8 cellular contexts compared by ENCODE assay signal in genomic region chr2:210072922-210073509, GRCh38.
DNase-seq lines count a peak whose midpoint lies in the region; ATAC-seq and TF ChIP-seq lines count a peak whose summit lies in the region.

No MANE protein-coding gene starts in this region.

- peak; percentile 39 for DNase-seq in EL
- peak; percentile 15 for DNase-seq in SK-N-DZ (ENCODE audit: low spot score)
- DNase-seq in foreskin melanocyte: peak; percentile 38
- DNase-seq in testis: no peak
- DNase-seq in stimulated activated naive CD8-positive, alpha-beta T cell treated with anti-CD3 and anti-CD28 coated beads, Interleukin-15, Interleukin-2, amounts not matched to agents 100 U/mL and 50 U/mL, for 24 hours: no peak
- DNase-seq in activated naive CD4-positive, alpha-beta T cell treated with Interleukin-2 at 50 U/mL for 16 hours: no peak

- H3K4me1 ChIP-seq in testis: no peaks in the 10 kb centered on the region

- no peak overlapping the region for H3K4me3 ChIP-seq in testis

- 38 to 48% methylated on average over 2 of the region's 2 CpGs for WGBS in testis, 2 donors

- intact Hi-C loops in testis (cut with DNase I; ENCODE audit: low total_unique reads): loop anchor here (10.0 kb wide), 1 partner anchor 132 kb away; no protein-coding TSS in a partner anchor

- TF ChIP-seq CTCF in testis (IDR thresholded peaks at IDR 0.05): peak; percentile 7 to 74 (median 29)

- no peaks in the 10 kb centered on the region for H3K36me3 ChIP-seq in testis (ENCODE audit: low read depth, missing control alignments)

- H3K27ac ChIP-seq in testis: no peak overlapping the region

- H3K27me3 ChIP-seq in testis: no peaks in the 10 kb centered on the region

- H3K9me3 ChIP-seq in testis: no peaks in the 10 kb centered on the region

- no peak for TF ChIP-seq POLR2A in testis (IDR thresholded peaks at IDR 0.05)

- ATAC-seq in GM19468 (IDR thresholded peaks at IDR 0.05; ENCODE audit: extremely low read depth, unreplicated experiment) (peak; percentile 73), HG03520 (IDR thresholded peaks at IDR 0.05; ENCODE audit: unreplicated experiment) (peak; percentile 79)
- no peak for ATAC-seq in stimulated activated naive CD8-positive, alpha-beta T cell treated with anti-CD3 and anti-CD28 coated beads, Interleukin-15, Interleukin-2, amounts not matched to agents 100 U/mL and 50 U/mL, for 24 hours

Comparison
In these comparisons a context has a peak if more than half of its experiments do, and no peak if none do; other contexts are left out.
1. DNase-seq: peak in EL (single experiment), SK-N-DZ (single experiment) and foreskin melanocyte (single experiment); none in testis (single experiment), stimulated activated naive CD8-positive, alpha-beta T cell treated with anti-CD3 and anti-CD28 coated beads, Interleukin-15, Interleukin-2, amounts not matched to agents 100 U/mL and 50 U/mL, for 24 hours (single experiment) and activated naive CD4-positive, alpha-beta T cell treated with Interleukin-2 at 50 U/mL for 16 hours (single experiment).